1 cellular context compared by ENCODE assay signal in the genomic region with DNA sequence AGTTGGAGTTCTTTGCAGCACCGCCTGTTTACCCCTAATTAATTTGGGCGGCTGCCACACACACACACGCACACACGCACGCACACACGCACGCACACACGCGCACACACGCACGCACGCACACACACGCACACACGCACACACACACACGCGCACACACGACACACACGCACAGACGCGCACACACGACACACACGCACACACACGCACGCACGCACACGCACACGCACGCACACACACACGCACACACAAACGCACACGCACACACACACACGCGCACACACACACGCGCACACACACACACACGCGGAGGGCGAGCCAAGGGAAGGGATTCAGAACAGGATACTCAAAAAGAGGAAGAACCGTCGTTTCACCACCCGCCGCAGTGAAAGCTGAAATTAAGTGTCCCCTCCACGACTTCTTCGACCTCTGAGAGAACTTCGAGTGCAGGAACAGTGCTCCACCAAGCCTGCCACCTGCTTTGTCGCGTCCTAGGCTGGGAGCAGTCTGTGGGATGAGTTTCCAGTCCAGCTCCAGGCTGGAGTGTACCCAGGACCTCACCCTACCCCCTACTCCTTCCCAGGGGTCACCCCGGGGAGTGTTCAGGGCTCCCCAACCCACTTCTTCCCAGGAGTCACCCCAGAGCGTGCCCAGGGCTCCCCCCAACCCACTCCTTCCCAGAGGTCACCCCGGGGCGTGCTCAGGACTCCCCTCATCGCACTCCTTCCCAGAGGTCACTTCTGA.
TF ChIP-seq lines count a peak whose summit lies in the region.

No MANE protein-coding gene starts in this region.

TF ChIP-seq in K562, 482 proteins besides CTCF, POLR2A, EP300 and RAD21 (continued from another document and continues in another):
- TF ChIP-seq, protein P1, sequence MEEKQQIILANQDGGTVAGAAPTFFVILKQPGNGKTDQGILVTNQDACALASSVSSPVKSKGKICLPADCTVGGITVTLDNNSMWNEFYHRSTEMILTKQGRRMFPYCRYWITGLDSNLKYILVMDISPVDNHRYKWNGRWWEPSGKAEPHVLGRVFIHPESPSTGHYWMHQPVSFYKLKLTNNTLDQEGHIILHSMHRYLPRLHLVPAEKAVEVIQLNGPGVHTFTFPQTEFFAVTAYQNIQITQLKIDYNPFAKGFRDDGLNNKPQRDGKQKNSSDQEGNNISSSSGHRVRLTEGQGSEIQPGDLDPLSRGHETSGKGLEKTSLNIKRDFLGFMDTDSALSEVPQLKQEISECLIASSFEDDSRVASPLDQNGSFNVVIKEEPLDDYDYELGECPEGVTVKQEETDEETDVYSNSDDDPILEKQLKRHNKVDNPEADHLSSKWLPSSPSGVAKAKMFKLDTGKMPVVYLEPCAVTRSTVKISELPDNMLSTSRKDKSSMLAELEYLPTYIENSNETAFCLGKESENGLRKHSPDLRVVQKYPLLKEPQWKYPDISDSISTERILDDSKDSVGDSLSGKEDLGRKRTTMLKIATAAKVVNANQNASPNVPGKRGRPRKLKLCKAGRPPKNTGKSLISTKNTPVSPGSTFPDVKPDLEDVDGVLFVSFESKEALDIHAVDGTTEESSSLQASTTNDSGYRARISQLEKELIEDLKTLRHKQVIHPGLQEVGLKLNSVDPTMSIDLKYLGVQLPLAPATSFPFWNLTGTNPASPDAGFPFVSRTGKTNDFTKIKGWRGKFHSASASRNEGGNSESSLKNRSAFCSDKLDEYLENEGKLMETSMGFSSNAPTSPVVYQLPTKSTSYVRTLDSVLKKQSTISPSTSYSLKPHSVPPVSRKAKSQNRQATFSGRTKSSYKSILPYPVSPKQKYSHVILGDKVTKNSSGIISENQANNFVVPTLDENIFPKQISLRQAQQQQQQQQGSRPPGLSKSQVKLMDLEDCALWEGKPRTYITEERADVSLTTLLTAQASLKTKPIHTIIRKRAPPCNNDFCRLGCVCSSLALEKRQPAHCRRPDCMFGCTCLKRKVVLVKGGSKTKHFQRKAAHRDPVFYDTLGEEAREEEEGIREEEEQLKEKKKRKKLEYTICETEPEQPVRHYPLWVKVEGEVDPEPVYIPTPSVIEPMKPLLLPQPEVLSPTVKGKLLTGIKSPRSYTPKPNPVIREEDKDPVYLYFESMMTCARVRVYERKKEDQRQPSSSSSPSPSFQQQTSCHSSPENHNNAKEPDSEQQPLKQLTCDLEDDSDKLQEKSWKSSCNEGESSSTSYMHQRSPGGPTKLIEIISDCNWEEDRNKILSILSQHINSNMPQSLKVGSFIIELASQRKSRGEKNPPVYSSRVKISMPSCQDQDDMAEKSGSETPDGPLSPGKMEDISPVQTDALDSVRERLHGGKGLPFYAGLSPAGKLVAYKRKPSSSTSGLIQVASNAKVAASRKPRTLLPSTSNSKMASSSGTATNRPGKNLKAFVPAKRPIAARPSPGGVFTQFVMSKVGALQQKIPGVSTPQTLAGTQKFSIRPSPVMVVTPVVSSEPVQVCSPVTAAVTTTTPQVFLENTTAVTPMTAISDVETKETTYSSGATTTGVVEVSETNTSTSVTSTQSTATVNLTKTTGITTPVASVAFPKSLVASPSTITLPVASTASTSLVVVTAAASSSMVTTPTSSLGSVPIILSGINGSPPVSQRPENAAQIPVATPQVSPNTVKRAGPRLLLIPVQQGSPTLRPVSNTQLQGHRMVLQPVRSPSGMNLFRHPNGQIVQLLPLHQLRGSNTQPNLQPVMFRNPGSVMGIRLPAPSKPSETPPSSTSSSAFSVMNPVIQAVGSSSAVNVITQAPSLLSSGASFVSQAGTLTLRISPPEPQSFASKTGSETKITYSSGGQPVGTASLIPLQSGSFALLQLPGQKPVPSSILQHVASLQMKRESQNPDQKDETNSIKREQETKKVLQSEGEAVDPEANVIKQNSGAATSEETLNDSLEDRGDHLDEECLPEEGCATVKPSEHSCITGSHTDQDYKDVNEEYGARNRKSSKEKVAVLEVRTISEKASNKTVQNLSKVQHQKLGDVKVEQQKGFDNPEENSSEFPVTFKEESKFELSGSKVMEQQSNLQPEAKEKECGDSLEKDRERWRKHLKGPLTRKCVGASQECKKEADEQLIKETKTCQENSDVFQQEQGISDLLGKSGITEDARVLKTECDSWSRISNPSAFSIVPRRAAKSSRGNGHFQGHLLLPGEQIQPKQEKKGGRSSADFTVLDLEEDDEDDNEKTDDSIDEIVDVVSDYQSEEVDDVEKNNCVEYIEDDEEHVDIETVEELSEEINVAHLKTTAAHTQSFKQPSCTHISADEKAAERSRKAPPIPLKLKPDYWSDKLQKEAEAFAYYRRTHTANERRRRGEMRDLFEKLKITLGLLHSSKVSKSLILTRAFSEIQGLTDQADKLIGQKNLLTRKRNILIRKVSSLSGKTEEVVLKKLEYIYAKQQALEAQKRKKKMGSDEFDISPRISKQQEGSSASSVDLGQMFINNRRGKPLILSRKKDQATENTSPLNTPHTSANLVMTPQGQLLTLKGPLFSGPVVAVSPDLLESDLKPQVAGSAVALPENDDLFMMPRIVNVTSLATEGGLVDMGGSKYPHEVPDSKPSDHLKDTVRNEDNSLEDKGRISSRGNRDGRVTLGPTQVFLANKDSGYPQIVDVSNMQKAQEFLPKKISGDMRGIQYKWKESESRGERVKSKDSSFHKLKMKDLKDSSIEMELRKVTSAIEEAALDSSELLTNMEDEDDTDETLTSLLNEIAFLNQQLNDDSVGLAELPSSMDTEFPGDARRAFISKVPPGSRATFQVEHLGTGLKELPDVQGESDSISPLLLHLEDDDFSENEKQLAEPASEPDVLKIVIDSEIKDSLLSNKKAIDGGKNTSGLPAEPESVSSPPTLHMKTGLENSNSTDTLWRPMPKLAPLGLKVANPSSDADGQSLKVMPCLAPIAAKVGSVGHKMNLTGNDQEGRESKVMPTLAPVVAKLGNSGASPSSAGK (IDR thresholded peaks at IDR 0.05), result peak; percentile 56
- no peak for TF ChIP-seq BDP1 (IDR thresholded peaks at IDR 0.05; ENCODE audit: insufficient read depth, insufficient read length)
- TF ChIP-seq ARHGAP35 (IDR thresholded peaks at IDR 0.05; ENCODE audit: partially characterized antibody), result no peak
- TF ChIP-seq, protein P2, sequence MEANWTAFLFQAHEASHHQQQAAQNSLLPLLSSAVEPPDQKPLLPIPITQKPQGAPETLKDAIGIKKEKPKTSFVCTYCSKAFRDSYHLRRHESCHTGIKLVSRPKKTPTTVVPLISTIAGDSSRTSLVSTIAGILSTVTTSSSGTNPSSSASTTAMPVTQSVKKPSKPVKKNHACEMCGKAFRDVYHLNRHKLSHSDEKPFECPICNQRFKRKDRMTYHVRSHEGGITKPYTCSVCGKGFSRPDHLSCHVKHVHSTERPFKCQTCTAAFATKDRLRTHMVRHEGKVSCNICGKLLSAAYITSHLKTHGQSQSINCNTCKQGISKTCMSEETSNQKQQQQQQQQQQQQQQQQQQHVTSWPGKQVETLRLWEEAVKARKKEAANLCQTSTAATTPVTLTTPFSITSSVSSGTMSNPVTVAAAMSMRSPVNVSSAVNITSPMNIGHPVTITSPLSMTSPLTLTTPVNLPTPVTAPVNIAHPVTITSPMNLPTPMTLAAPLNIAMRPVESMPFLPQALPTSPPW (CRISPR knock-in tag; IDR thresholded peaks at IDR 0.05), result peak; percentile 42; the same call in 1 of the 2 replicates
- TF ChIP-seq SRSF9 (IDR thresholded peaks at IDR 0.05; ENCODE audit: borderline replicate concordance, low read depth, low read length), result no peak
- TF ChIP-seq, protein P3, sequence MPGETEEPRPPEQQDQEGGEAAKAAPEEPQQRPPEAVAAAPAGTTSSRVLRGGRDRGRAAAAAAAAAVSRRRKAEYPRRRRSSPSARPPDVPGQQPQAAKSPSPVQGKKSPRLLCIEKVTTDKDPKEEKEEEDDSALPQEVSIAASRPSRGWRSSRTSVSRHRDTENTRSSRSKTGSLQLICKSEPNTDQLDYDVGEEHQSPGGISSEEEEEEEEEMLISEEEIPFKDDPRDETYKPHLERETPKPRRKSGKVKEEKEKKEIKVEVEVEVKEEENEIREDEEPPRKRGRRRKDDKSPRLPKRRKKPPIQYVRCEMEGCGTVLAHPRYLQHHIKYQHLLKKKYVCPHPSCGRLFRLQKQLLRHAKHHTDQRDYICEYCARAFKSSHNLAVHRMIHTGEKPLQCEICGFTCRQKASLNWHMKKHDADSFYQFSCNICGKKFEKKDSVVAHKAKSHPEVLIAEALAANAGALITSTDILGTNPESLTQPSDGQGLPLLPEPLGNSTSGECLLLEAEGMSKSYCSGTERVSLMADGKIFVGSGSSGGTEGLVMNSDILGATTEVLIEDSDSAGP (CRISPR knock-in tag; IDR thresholded peaks at IDR 0.05), result no peak
- TF ChIP-seq CREBBP (IDR thresholded peaks at IDR 0.05; ENCODE audit: low read depth, low read length), result no peak
- TF ChIP-seq GABPA (tag; conservative IDR thresholded peaks at IDR 0.05; ENCODE audit: low read depth), result no peak
- TF ChIP-seq PHF20 (IDR thresholded peaks at IDR 0.05; ENCODE audit: partially characterized antibody), result no peak
- TF ChIP-seq ZNF197 (CRISPR knock-in tag; IDR thresholded peaks at IDR 0.05; ENCODE audit: low read depth), result peak; percentile 85; the same call in 1 of the 2 replicates
- TF ChIP-seq BACH1 (tag; IDR thresholded peaks at IDR 0.05), result no peak
- TF ChIP-seq, protein P4, sequence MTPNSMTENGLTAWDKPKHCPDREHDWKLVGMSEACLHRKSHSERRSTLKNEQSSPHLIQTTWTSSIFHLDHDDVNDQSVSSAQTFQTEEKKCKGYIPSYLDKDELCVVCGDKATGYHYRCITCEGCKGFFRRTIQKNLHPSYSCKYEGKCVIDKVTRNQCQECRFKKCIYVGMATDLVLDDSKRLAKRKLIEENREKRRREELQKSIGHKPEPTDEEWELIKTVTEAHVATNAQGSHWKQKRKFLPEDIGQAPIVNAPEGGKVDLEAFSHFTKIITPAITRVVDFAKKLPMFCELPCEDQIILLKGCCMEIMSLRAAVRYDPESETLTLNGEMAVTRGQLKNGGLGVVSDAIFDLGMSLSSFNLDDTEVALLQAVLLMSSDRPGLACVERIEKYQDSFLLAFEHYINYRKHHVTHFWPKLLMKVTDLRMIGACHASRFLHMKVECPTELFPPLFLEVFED (CRISPR knock-in tag; conservative IDR thresholded peaks at IDR 0.05), result peak; percentile 97
- TF ChIP-seq XRCC5 (IDR thresholded peaks at IDR 0.05; ENCODE audit: low read depth, low read length), result no peak
- TF ChIP-seq ZFP30 (CRISPR knock-in tag; IDR thresholded peaks at IDR 0.05; ENCODE audit: borderline replicate concordance), result no peak
- no peak for TF ChIP-seq HNRNPL (IDR thresholded peaks at IDR 0.05; ENCODE audit: low read depth, low read length)
- TF ChIP-seq, protein P5, sequence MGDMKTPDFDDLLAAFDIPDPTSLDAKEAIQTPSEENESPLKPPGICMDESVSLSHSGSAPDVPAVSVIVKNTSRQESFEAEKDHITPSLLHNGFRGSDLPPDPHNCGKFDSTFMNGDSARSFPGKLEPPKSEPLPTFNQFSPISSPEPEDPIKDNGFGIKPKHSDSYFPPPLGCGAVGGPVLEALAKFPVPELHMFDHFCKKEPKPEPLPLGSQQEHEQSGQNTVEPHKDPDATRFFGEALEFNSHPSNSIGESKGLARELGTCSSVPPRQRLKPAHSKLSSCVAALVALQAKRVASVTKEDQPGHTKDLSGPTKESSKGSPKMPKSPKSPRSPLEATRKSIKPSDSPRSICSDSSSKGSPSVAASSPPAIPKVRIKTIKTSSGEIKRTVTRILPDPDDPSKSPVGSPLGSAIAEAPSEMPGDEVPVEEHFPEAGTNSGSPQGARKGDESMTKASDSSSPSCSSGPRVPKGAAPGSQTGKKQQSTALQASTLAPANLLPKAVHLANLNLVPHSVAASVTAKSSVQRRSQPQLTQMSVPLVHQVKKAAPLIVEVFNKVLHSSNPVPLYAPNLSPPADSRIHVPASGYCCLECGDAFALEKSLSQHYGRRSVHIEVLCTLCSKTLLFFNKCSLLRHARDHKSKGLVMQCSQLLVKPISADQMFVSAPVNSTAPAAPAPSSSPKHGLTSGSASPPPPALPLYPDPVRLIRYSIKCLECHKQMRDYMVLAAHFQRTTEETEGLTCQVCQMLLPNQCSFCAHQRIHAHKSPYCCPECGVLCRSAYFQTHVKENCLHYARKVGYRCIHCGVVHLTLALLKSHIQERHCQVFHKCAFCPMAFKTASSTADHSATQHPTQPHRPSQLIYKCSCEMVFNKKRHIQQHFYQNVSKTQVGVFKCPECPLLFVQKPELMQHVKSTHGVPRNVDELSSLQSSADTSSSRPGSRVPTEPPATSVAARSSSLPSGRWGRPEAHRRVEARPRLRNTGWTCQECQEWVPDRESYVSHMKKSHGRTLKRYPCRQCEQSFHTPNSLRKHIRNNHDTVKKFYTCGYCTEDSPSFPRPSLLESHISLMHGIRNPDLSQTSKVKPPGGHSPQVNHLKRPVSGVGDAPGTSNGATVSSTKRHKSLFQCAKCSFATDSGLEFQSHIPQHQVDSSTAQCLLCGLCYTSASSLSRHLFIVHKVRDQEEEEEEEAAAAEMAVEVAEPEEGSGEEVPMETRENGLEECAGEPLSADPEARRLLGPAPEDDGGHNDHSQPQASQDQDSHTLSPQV (IDR thresholded peaks at IDR 0.05), result no peak
- no peak for TF ChIP-seq POLR2B (IDR thresholded peaks at IDR 0.05; ENCODE audit: low read depth, partially characterized antibody)
- peak; percentile 60; the same call in 1 of the 2 replicates for TF ChIP-seq GABPB1 (CRISPR knock-in tag; IDR thresholded peaks at IDR 0.05)
- TF ChIP-seq RBBP5 (IDR thresholded peaks at IDR 0.05; ENCODE audit: borderline replicate concordance, insufficient read depth, low read length, poor library complexity, severe bottlenecking), result no peak
- TF ChIP-seq DIDO1 (tag; IDR thresholded peaks at IDR 0.05; ENCODE audit: low read depth), result peak; percentile 50; the same call in 1 of the 2 replicates
- no peak for TF ChIP-seq RBM34 (IDR thresholded peaks at IDR 0.05; ENCODE audit: borderline replicate concordance, insufficient read depth, low read length)
- peak; percentile 71; the same call in 1 of the 2 replicates for TF ChIP-seq ESRRA (IDR thresholded peaks at IDR 0.05; ENCODE audit: borderline replicate concordance, low read depth)
- TF ChIP-seq ADNP (tag; IDR thresholded peaks at IDR 0.05), result no peak
- TF ChIP-seq, protein P6, sequence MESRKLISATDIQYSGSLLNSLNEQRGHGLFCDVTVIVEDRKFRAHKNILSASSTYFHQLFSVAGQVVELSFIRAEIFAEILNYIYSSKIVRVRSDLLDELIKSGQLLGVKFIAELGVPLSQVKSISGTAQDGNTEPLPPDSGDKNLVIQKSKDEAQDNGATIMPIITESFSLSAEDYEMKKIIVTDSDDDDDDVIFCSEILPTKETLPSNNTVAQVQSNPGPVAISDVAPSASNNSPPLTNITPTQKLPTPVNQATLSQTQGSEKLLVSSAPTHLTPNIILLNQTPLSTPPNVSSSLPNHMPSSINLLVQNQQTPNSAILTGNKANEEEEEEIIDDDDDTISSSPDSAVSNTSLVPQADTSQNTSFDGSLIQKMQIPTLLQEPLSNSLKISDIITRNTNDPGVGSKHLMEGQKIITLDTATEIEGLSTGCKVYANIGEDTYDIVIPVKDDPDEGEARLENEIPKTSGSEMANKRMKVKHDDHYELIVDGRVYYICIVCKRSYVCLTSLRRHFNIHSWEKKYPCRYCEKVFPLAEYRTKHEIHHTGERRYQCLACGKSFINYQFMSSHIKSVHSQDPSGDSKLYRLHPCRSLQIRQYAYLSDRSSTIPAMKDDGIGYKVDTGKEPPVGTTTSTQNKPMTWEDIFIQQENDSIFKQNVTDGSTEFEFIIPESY (CRISPR knock-in tag; IDR thresholded peaks at IDR 0.05), result no peak
- no peak for TF ChIP-seq ZNF253 (CRISPR knock-in tag; conservative IDR thresholded peaks at IDR 0.05)
